In genomic region chr11:86782781-86783180, GRCh38 we compare ENCODE assay signal across 22 cellular contexts.
"Had no signal": no experiment of that assay in that cellular context is flagged by ENCODE, and none has a peak within 500 bp of the region (broad histone marks: within the 10 kb centered on the region; RNA-seq: fewer than 3 reads in every experiment).

No MANE protein-coding gene starts in this region.

- H3K4me1 Mint-ChIP-seq: activated CD4-positive, alpha-beta memory T cell treated with anti-CD3 and anti-CD28 coated beads, Interleukin-2, amount 10 ng/mL, durations not matched to agents 7 days and 5 days; activated CD4-positive, alpha-beta T cell treated with anti-CD3 and anti-CD28 coated beads, Interleukin-2, amount 10 ng/mL, durations not matched to agents 24 days and 14 days; stimulated activated effector memory CD8-positive, alpha-beta T cell treated with anti-CD3 and anti-CD28 coated beads, Interleukin-12 subunit alpha, Interleukin-12 subunit beta, amount 100 ng/mL, for 72 hours had no signal

- H3K27me3 ChIP-seq: esophagus squamous epithelium, gastrocnemius medialis, stomach, suprapubic skin, tibial nerve had no signal

- H3K36me3 ChIP-seq: esophagus squamous epithelium, gastrocnemius medialis, stomach, suprapubic skin, tibial nerve had no signal

- H3K27ac Mint-ChIP-seq: activated CD4-positive, alpha-beta memory T cell treated with anti-CD3 and anti-CD28 coated beads, Interleukin-2, amount 10 ng/mL, durations not matched to agents 7 days and 5 days; activated CD4-positive, alpha-beta T cell treated with anti-CD3 and anti-CD28 coated beads, Interleukin-2, amount 10 ng/mL, durations not matched to agents 24 days and 14 days; activated naive CD4-positive, alpha-beta T cell treated with anti-CD3 and anti-CD28 coated beads for 36 hours; activated T-cell treated with anti-CD3 and anti-CD28 coated beads, Interleukin-2, amount 50 U/mL, for 72 hours; stimulated activated effector memory CD8-positive, alpha-beta T cell treated with anti-CD3 and anti-CD28 coated beads, Interleukin-12 subunit alpha, Interleukin-12 subunit beta, amount 100 ng/mL, for 72 hours; T-helper 2 cell treated with Interferon-gamma antibody and Interleukin-4, amounts not matched to agents 5 μg/mL and 100 μg/mL, for 36 hours had no signal

- DNase-seq: activated CD4-positive, alpha-beta memory T cell treated with anti-CD3 and anti-CD28 coated beads, Interleukin-2, amount 10 ng/mL, durations not matched to agents 7 days and 5 days; activated CD4-positive, alpha-beta T cell treated with anti-CD3 and anti-CD28 coated beads, Interleukin-2, amount 10 ng/mL, durations not matched to agents 24 days and 14 days; activated effector memory CD4-positive, alpha-beta T cell treated with Interleukin-2 at 50 U/mL for 16 hours; activated naive CD4-positive, alpha-beta T cell treated with anti-CD3 and anti-CD28 coated beads for 36 hours; activated T-cell treated with anti-CD3 and anti-CD28 coated beads, Interleukin-2, amount 50 U/mL, for 72 hours; amygdala; esophagus squamous epithelium; gastrocnemius medialis; hypothalamus; left ventricle myocardium superior; occipital lobe; posterior cingulate gyrus; stimulated activated CD4-positive, alpha-beta T cell treated with anti-CD3 and anti-CD28 coated beads, Interleukin-2, amount 100 ng/mL, for 24 hours; stomach had no signal

- H3K4me3 ChIP-seq: coronary artery, esophagus squamous epithelium, gastrocnemius medialis, stomach, suprapubic skin, tibial nerve had no signal

- H3K27ac ChIP-seq: coronary artery, esophagus squamous epithelium, gastrocnemius medialis, stomach, suprapubic skin, tibial nerve, VCaP had no signal

- ATAC-seq: activated CD4-positive, CD25-positive, alpha-beta regulatory T cell treated with anti-CD3 and anti-CD28 coated beads, Interleukin-2, amount 50 U/mL, for 24 hours; activated T-cell treated with anti-CD3 and anti-CD28 coated beads, Interleukin-2, amount 50 U/mL, for 72 hours; gastrocnemius medialis; left ventricle myocardium superior; sciatic nerve; stimulated activated effector memory CD8-positive, alpha-beta T cell treated with anti-CD3 and anti-CD28 coated beads, Interleukin-12 subunit alpha, Interleukin-12 subunit beta, amount 100 ng/mL, for 72 hours had no signal

- H3K9me3 ChIP-seq: esophagus squamous epithelium, gastrocnemius medialis, stomach, suprapubic skin, tibial nerve had no signal

- H3K4me3 Mint-ChIP-seq: activated CD4-positive, alpha-beta memory T cell treated with anti-CD3 and anti-CD28 coated beads, Interleukin-2, amount 10 ng/mL, durations not matched to agents 7 days and 5 days; activated CD4-positive, alpha-beta T cell treated with anti-CD3 and anti-CD28 coated beads, Interleukin-2, amount 10 ng/mL, durations not matched to agents 24 days and 14 days; activated naive CD4-positive, alpha-beta T cell treated with anti-CD3 and anti-CD28 coated beads for 36 hours; activated T-cell treated with anti-CD3 and anti-CD28 coated beads, Interleukin-2, amount 50 U/mL, for 72 hours; stimulated activated effector memory CD8-positive, alpha-beta T cell treated with anti-CD3 and anti-CD28 coated beads, Interleukin-12 subunit alpha, Interleukin-12 subunit beta, amount 100 ng/mL, for 72 hours; T-helper 2 cell treated with Interferon-gamma antibody and Interleukin-4, amounts not matched to agents 5 μg/mL and 100 μg/mL, for 36 hours had no signal

- H3K4me1 ChIP-seq: esophagus squamous epithelium, gastrocnemius medialis, suprapubic skin had no signal

- H3K36me3 Mint-ChIP-seq: stimulated activated effector memory CD8-positive, alpha-beta T cell treated with anti-CD3 and anti-CD28 coated beads, Interleukin-12 subunit alpha, Interleukin-12 subunit beta, amount 100 ng/mL, for 72 hours had no signal

- H3K9me3 Mint-ChIP-seq: activated CD4-positive, alpha-beta memory T cell treated with anti-CD3 and anti-CD28 coated beads, Interleukin-2, amount 10 ng/mL, durations not matched to agents 7 days and 5 days; activated CD4-positive, alpha-beta T cell treated with anti-CD3 and anti-CD28 coated beads, Interleukin-2, amount 10 ng/mL, durations not matched to agents 24 days and 14 days; activated naive CD4-positive, alpha-beta T cell treated with anti-CD3 and anti-CD28 coated beads for 36 hours; activated T-cell treated with anti-CD3 and anti-CD28 coated beads, Interleukin-2, amount 50 U/mL, for 72 hours; stimulated activated effector memory CD8-positive, alpha-beta T cell treated with anti-CD3 and anti-CD28 coated beads, Interleukin-12 subunit alpha, Interleukin-12 subunit beta, amount 100 ng/mL, for 72 hours; T-helper 2 cell treated with Interferon-gamma antibody and Interleukin-4, amounts not matched to agents 5 μg/mL and 100 μg/mL, for 36 hours had no signal
